ENCODE assay signal across 8 cellular contexts in the genomic region with DNA sequence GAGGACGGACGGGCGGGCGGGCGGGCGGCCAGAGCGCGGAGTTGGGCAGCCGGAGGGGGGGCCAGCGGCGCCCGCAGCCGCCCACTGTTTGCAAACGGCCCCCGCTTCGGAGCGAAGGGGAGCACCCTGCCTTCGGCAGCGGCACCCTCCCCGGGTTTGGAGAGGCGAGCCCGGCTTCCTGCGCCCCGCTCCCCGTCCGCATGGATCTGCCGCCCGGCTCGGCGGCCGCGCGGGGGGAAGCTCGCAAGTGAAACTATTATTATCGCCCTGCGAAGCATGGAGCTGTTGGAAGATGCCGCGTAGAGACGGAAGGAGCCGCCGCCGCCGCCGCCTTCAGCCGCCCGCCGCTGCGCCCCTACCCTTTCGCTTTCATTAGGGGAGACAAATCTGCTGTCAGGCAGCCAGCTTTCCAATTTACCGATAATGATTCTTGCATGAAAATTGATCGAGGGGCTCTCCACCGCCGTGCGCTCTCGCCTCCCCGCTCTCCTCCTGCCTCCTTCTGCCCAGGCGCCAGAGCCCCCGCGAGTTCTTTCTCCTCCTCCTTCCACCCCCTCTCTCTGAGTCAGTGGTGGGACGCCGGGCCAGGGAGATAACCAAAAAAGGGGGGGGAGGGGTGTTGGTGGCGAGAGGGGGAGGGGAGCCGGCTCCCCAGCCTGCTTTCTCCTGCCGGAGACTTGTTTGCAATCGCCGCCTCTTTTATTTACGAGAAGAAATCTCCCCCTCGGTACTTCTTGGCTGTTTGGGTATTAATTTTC. TPM values are rescaled to one million over a fixed set of nuclear protein-coding genes. Genes with fewer than 3 reads are reported as not detected.
DNase-seq lines count a peak whose midpoint lies in the region; ATAC-seq and TF ChIP-seq lines count a peak whose summit lies in the region.

No MANE protein-coding gene starts in this region.

- H3K9ac ChIP-seq in smooth muscle cell (ENCODE audit: low read depth), result peak overlapping the region; percentile 73

- H3K9me3 ChIP-seq in CD4-positive, alpha-beta memory T cell (ENCODE audit: control insufficient read depth in 1 of 2, low read length in 2 of 2), result no peaks in the 10 kb centered on the region
- no peaks in the 10 kb centered on the region for H3K9me3 ChIP-seq in smooth muscle cell (replicated peaks; ENCODE audit: low read depth)

- intact Hi-C loops in CD4-positive, alpha-beta memory T cell (cut with micrococcal nuclease), result loop anchor here (1.0 to 10.0 kb wide), 4 partner anchors 16 to 530 kb away; a partner anchor contains a TSS

- no peak for TF ChIP-seq CTCF in astrocyte of the cerebellum (IDR thresholded peaks at IDR 0.05; ENCODE audit: low read depth, low read length, missing control alignments)
- TF ChIP-seq CTCF in smooth muscle cell (IDR thresholded peaks at IDR 0.05; ENCODE audit: borderline replicate concordance, insufficient read depth, poor library complexity, severe bottlenecking), result no peak

- WGBS in smooth muscle cell (ENCODE audit: low lambda C conversion rate), result 1% methylated on average over 45 of the region's 68 CpGs

- DNase-seq in CD4-positive, alpha-beta memory T cell, result peak; percentile 63 to 79 (median 70)
- peak; percentile 89 for DNase-seq in HuH-7.5 (ENCODE audit: low spot score)
- peak; percentile 72 for DNase-seq in T-helper 2 cell treated with Interferon-gamma antibody and Interleukin-4, amounts not matched to agents 5 μg/mL and 100 μg/mL, for 36 hours (ENCODE audit: low spot score)
- DNase-seq in astrocyte of the cerebellum (ENCODE audit: low read depth), result no peak
- peak; percentile 60 for DNase-seq in smooth muscle cell (lab: John Stamatoyannopoulos, UW; ENCODE audit: unreplicated experiment)
- no peak for DNase-seq in NCI-H128 (lab: John Stamatoyannopoulos, UW; ENCODE audit: unreplicated experiment)

- peaks cover 18% of the 10 kb centered on the region for H3F3A ChIP-seq in smooth muscle cell (ENCODE audit: low read depth)

- peak overlapping the region; percentile 93 to 97 (median 96) for H3K4me3 Mint-ChIP-seq in CD4-positive, alpha-beta memory T cell
- H3K4me3 Mint-ChIP-seq in T-helper 2 cell treated with Interferon-gamma antibody and Interleukin-4, amounts not matched to agents 5 μg/mL and 100 μg/mL, for 36 hours, result peak overlapping the region; percentile 92

- peaks cover 64% of the 10 kb centered on the region for H4K20me1 ChIP-seq in smooth muscle cell (ENCODE audit: low read depth)

- H3K4me3 ChIP-seq in CD4-positive, alpha-beta memory T cell (ENCODE audit: low read length in 2 of 2), result peak overlapping the region; percentile 55 to 65
- peak overlapping the region; percentile 59 for H3K4me3 ChIP-seq in astrocyte of the cerebellum (ENCODE audit: low read depth, low read length)
- H3K4me3 ChIP-seq in iPS-11a (ENCODE audit: low read depth, low read length), result peak overlapping the region; percentile 61
- peak overlapping the region; percentile 92 for H3K4me3 ChIP-seq in smooth muscle cell

- CTCF ChIA-PET in CD4-positive, alpha-beta memory T cell (lab: Charles Lee; ENCODE audit: partially characterized antibody), result interaction anchor here (0.9 to 5.3 kb wide), 8 partner anchors 10 to 136 kb away, joined by 3 to 23 read pairs (median 5); no protein-coding TSS in a partner anchor

- in situ Hi-C loops in astrocyte of the cerebellum (cut with HindIII; ENCODE audit: low sequenced_read_pairs), result no loop called here

- peaks cover 0 to 17% of the 10 kb centered on the region in 2 donors for H3K36me3 Mint-ChIP-seq in CD4-positive, alpha-beta memory T cell
- H3K36me3 Mint-ChIP-seq in T-helper 2 cell treated with Interferon-gamma antibody and Interleukin-4, amounts not matched to agents 5 μg/mL and 100 μg/mL, for 36 hours (ENCODE audit: low read depth), result peaks cover 5% of the 10 kb centered on the region

- POLR2A ChIA-PET in CD4-positive, alpha-beta memory T cell (lab: Charles Lee; ENCODE audit: partially characterized antibody), result interaction anchor here (0.9 to 3.6 kb wide), 11 partner anchors 9 to 106 kb away, joined by 3 to 51 read pairs (median 5); a partner anchor contains a TSS

- ATAC-seq in GM18907 (IDR thresholded peaks at IDR 0.05; ENCODE audit: unreplicated experiment), result no peak

- peak overlapping the region; percentile 100 for H3K4me2 ChIP-seq in smooth muscle cell

- H3K4me1 Mint-ChIP-seq in CD4-positive, alpha-beta memory T cell, result peaks cover 20 to 48% (median 31%) of the 10 kb centered on the region in 4 donors
- peaks cover 39% of the 10 kb centered on the region for H3K4me1 Mint-ChIP-seq in T-helper 2 cell treated with Interferon-gamma antibody and Interleukin-4, amounts not matched to agents 5 μg/mL and 100 μg/mL, for 36 hours (ENCODE audit: low read depth)

- peak overlapping the region; percentile 69 for H3K27ac ChIP-seq in CD4-positive, alpha-beta memory T cell (ENCODE audit: low read depth, low read length)
- H3K27ac ChIP-seq in smooth muscle cell (ENCODE audit: low read depth), result peak overlapping the region; percentile 85

- peak overlapping the region; percentile 83 for H2AFZ ChIP-seq in smooth muscle cell (ENCODE audit: low read depth)

- H3K27me3 ChIP-seq in CD4-positive, alpha-beta memory T cell (ENCODE audit: insufficient read depth, low read length), result no peaks in the 10 kb centered on the region
- no peaks in the 10 kb centered on the region for H3K27me3 ChIP-seq in smooth muscle cell (ENCODE audit: low read depth)

- H3K27me3 Mint-ChIP-seq in CD4-positive, alpha-beta memory T cell, result peaks cover 0 to 1% of the 10 kb centered on the region in 2 donors
- peaks cover 4% of the 10 kb centered on the region for H3K27me3 Mint-ChIP-seq in T-helper 2 cell treated with Interferon-gamma antibody and Interleukin-4, amounts not matched to agents 5 μg/mL and 100 μg/mL, for 36 hours (ENCODE audit: low read depth)

- H3K79me2 ChIP-seq in smooth muscle cell (ENCODE audit: low read depth), result peaks cover 34% of the 10 kb centered on the region

- no peaks in the 10 kb centered on the region for H3K36me3 ChIP-seq in CD4-positive, alpha-beta memory T cell (ENCODE audit: insufficient read depth, low read length)
- no peaks in the 10 kb centered on the region for H3K36me3 ChIP-seq in smooth muscle cell (ENCODE audit: low read depth)

- H3K9me3 Mint-ChIP-seq in CD4-positive, alpha-beta memory T cell, result peaks cover 0 to 1% (median 0%) of the 10 kb centered on the region in 8 donors
- no peaks in the 10 kb centered on the region for H3K9me3 Mint-ChIP-seq in T-helper 2 cell treated with Interferon-gamma antibody and Interleukin-4, amounts not matched to agents 5 μg/mL and 100 μg/mL, for 36 hours

- H3K27ac Mint-ChIP-seq in CD4-positive, alpha-beta memory T cell, result peak overlapping the region; percentile 92 to 98 (median 97)
- H3K27ac Mint-ChIP-seq in T-helper 2 cell treated with Interferon-gamma antibody and Interleukin-4, amounts not matched to agents 5 μg/mL and 100 μg/mL, for 36 hours, result peak overlapping the region; percentile 96

- H3K4me1 ChIP-seq in CD4-positive, alpha-beta memory T cell (ENCODE audit: insufficient read depth, low read length), result peaks cover 21% of the 10 kb centered on the region
- H3K4me1 ChIP-seq in smooth muscle cell (ENCODE audit: low read depth), result peaks cover 45% of the 10 kb centered on the region

RNA-seq across cellular contexts. Expression of a gene that starts 58.2 kb away (rescaled TPM):
- total RNA-seq in CD4-positive, alpha-beta memory T cell, result 10 to 100 TPM; 24.1 to 25.0 TPM
- polyA plus RNA-seq in CD4-positive, alpha-beta memory T cell, result 1 to 10 TPM in 1 of 2 donors, under 1 TPM in 1; 0.23 to 2.1 TPM
- total RNA-seq in smooth muscle cell, result 21.4 and 27.7 TPM in 2 replicates
- 13.6 and 17.1 TPM in 2 replicates for polyA plus RNA-seq in smooth muscle cell

Comparison
In these comparisons a context has a peak if more than half of its experiments do, and no peak if none do; other contexts are left out.
1. DNase-seq: peak in CD4-positive, alpha-beta memory T cell (5 of 5), HuH-7.5 (single experiment), T-helper 2 cell treated with Interferon-gamma antibody and Interleukin-4, amounts not matched to agents 5 μg/mL and 100 μg/mL, for 36 hours (single experiment) and smooth muscle cell (single experiment); none in astrocyte of the cerebellum (single experiment) and NCI-H128 (single experiment).
2. Peak in every context shown above with its lines, with median percentiles within 50 percentile points of each other: H3K4me3 ChIP-seq.